In the genomic region with DNA sequence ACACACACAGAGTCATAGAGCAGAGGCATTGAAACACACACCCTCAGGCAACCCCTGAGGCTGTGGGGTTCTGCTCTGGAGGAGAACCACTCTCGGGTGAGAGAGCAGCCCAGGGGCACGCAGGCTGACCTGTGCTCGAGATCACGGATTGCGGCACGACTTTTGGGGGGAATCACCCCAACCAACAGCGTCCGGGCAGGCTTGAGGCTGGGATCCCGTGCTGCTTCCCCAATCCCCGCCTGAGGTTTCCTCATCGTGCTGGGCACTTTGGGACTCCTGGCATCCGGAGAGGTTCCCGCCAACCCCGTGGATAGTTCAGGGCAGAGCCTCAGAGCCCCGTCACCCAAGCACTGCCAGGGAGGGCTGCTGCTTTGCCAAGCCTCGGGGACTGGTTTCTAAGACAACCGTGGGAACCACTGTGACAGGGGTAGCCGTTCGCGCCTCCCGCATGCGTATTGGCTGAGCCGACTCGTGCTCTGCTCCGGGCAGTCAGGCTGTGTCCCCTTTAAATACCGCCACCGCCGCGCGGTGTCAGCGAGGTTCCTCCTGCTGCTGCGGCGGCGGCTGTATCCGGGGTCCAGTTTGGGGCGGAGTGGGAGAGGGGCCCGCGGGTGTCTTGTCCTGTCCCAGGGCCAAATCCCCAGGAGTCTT, we compare ENCODE assay signal across 15 cellular contexts.
DNase-seq lines count a peak whose midpoint lies in the region; ATAC-seq and TF ChIP-seq lines count a peak whose summit lies in the region.
"Had no signal": no experiment of that assay in that cellular context is flagged by ENCODE, and none has a peak within 500 bp of the region (broad histone marks: within the 10 kb centered on the region; RNA-seq: fewer than 3 reads in every experiment).

No MANE protein-coding gene starts in this region.

- H3K4me1 ChIP-seq in heart left ventricle (no peaks in the 10 kb centered on the region), mammary epithelial cell (ENCODE audit: insufficient read depth, low read length) (no peaks in the 10 kb centered on the region)

- intact Hi-C loops in heart left ventricle (cut with DNase I), result no loop called here
- intact Hi-C loops in mammary epithelial cell (cut with micrococcal nuclease), result no loop called here

- dilution Hi-C loops in mammary epithelial cell (cut with HindIII; ENCODE audit: low sequenced_read_pairs), result no loop called here

- H3K4me2 ChIP-seq in mammary epithelial cell (ENCODE audit: insufficient read depth, low read depth, low read length), result no peak overlapping the region

- 72 to 80% (median 76%) methylated on average over 38 of the region's 38 CpGs for WGBS in heart left ventricle, 4 donors
- WGBS in mammary epithelial cell (ENCODE audit: low coverage, missing lambda C conversion rate), result 77% methylated on average over 37 of the region's 38 CpGs

- no peak overlapping the region for H3K4me3 Mint-ChIP-seq in osteocyte (ENCODE audit: unreplicated experiment)
- no peak overlapping the region for H3K4me3 Mint-ChIP-seq in activated T-helper 17 cell treated with anti-CD3 and anti-CD28 coated beads, Interleukin-2, amount 50 U/mL, for 72 hours
- H3K4me3 Mint-ChIP-seq: activated T-cell treated with anti-CD3 and anti-CD28 coated beads, Interleukin-2, amount 50 U/mL, for 4 hours; B cell had no signal

- peak; percentile 86 for DNase-seq in Daoy (ENCODE audit: low read depth)
- peak; percentile 37 for DNase-seq in NB4 (ENCODE audit: low read depth)
- peak in 3 of 5 donors; percentile 29 to 78 (median 32) for DNase-seq in heart left ventricle
- DNase-seq in osteocyte (ENCODE audit: extremely low spot score, unreplicated experiment), result peak; percentile 93
- DNase-seq in brain microvascular endothelial cell, result no peak
- DNase-seq in mammary epithelial cell, result no peak
- DNase-seq: activated T-cell treated with anti-CD3 and anti-CD28 coated beads, Interleukin-2, amount 50 U/mL, for 4 hours; amniotic stem cell; cortex of kidney; DMS79 treated with DMSO at 0.1 percent for 48 hours; NCI-H2029 had no signal

- peaks cover 0 to 4% (median 0%) of the 10 kb centered on the region in 9 donors for H3K27me3 ChIP-seq in heart left ventricle
- H3K27me3 ChIP-seq in brain microvascular endothelial cell (replicated peaks), result no peaks in the 10 kb centered on the region
- no peaks in the 10 kb centered on the region for H3K27me3 ChIP-seq in mammary epithelial cell (ENCODE audit: insufficient read depth, low read length)

- H4K20me1 ChIP-seq in mammary epithelial cell (ENCODE audit: insufficient read depth, low read length), result no peaks in the 10 kb centered on the region

- BruUV-seq in mammary epithelial cell (replicated peaks; lab: Mats Ljungman, UMichigan), result no TSS peak

- CTCF ChIA-PET in mammary epithelial cell (lab: Charles Lee; ENCODE audit: low non-redundant PET), result no interaction called here

- TF ChIP-seq CTCF in NB4 (IDR thresholded peaks at IDR 0.05; ENCODE audit: low read depth, low read length), result no peak
- no peak for TF ChIP-seq CTCF in heart left ventricle (IDR thresholded peaks at IDR 0.05)
- no peak for TF ChIP-seq CTCF in osteocyte (IDR thresholded peaks at IDR 0.05)
- TF ChIP-seq CTCF in brain microvascular endothelial cell (IDR thresholded peaks at IDR 0.05; ENCODE audit: low read depth, low read length, missing control alignments), result no peak
- no peak for TF ChIP-seq CTCF in mammary epithelial cell (conservative IDR thresholded peaks at IDR 0.05 in 1 of 2, IDR thresholded peaks at IDR 0.05 in 1 of 2; ENCODE audit: extremely low read depth in 1 of 2, insufficient read depth in 1 of 2, low read depth in 1 of 2, low read length in 2 of 2)

- no peaks in the 10 kb centered on the region for H3K36me3 ChIP-seq in heart left ventricle
- H3K36me3 ChIP-seq in brain microvascular endothelial cell (replicated peaks), result no peaks in the 10 kb centered on the region
- H3K36me3 ChIP-seq in mammary epithelial cell (ENCODE audit: insufficient read depth, low read length), result no peaks in the 10 kb centered on the region

- in situ Hi-C loops in brain microvascular endothelial cell (cut with HindIII; ENCODE audit: low pct_ligation_motif_present, low sequenced_read_pairs) (no loop called here), mammary epithelial cell (cut with MboI; ENCODE audit: low sequenced_read_pairs in 2 of 2) (no loop called here)

- no peak overlapping the region for H2AFZ ChIP-seq in mammary epithelial cell (ENCODE audit: low read depth, low read length)

- H3K9ac ChIP-seq in mammary epithelial cell (ENCODE audit: insufficient read depth, low read length), result no peak overlapping the region

- H3K27me3 Mint-ChIP-seq in osteocyte (ENCODE audit: unreplicated experiment), result no peaks in the 10 kb centered on the region
- H3K27me3 Mint-ChIP-seq in activated T-helper 17 cell treated with anti-CD3 and anti-CD28 coated beads, Interleukin-2, amount 50 U/mL, for 72 hours, result no peaks in the 10 kb centered on the region
- H3K27me3 Mint-ChIP-seq: B cell had no signal

- H3K9me3 Mint-ChIP-seq in osteocyte (ENCODE audit: unreplicated experiment), result peaks cover 45% of the 10 kb centered on the region
- H3K9me3 Mint-ChIP-seq in activated T-helper 17 cell treated with anti-CD3 and anti-CD28 coated beads, Interleukin-2, amount 50 U/mL, for 72 hours, result peaks cover 18% of the 10 kb centered on the region

- ATAC-seq in heart left ventricle, result peak in 2 of 4 donors; percentile 45 to 57
- no peak for ATAC-seq in HG03045 (IDR thresholded peaks at IDR 0.05; ENCODE audit: unreplicated experiment)
- no peak for ATAC-seq in activated T-helper 17 cell treated with anti-CD3 and anti-CD28 coated beads, Interleukin-2, amount 50 U/mL, for 72 hours (replicated peaks)
- ATAC-seq: activated CD4-positive, CD25-positive, alpha-beta regulatory T cell treated with anti-CD3 and anti-CD28 coated beads, Interleukin-2, amount 50 U/mL, for 24 hours had no signal

- no peak overlapping the region for H3K4me3 ChIP-seq in NB4 (ENCODE audit: low read depth, low read length)
- no peak overlapping the region for H3K4me3 ChIP-seq in heart left ventricle
- H3K4me3 ChIP-seq in brain microvascular endothelial cell (ENCODE audit: low read depth, low read length), result no peak overlapping the region
- no peak overlapping the region for H3K4me3 ChIP-seq in mammary epithelial cell (replicated peaks in 1 of 3; ENCODE audit: insufficient read depth in 1 of 3, low read depth in 2 of 3, low read length in 3 of 3)

- peaks cover 2% of the 10 kb centered on the region for H3K36me3 Mint-ChIP-seq in osteocyte (ENCODE audit: unreplicated experiment)
- H3K36me3 Mint-ChIP-seq in activated T-helper 17 cell treated with anti-CD3 and anti-CD28 coated beads, Interleukin-2, amount 50 U/mL, for 72 hours (ENCODE audit: low read depth), result no peaks in the 10 kb centered on the region

- H3K9me3 ChIP-seq in heart left ventricle (peaks cover 0 to 43% (median 5%) of the 10 kb centered on the region in 12 donors), mammary epithelial cell (replicated peaks; ENCODE audit: insufficient read depth, low read length) (peaks cover 32% of the 10 kb centered on the region)

- TF ChIP-seq POLR2A in NB4 (IDR thresholded peaks at IDR 0.05; ENCODE audit: extremely low read depth, insufficient read length) (no peak), heart left ventricle (IDR thresholded peaks at IDR 0.05) (no peak)

- H3K4me1 Mint-ChIP-seq in osteocyte (ENCODE audit: unreplicated experiment), result no peaks in the 10 kb centered on the region
- no peaks in the 10 kb centered on the region for H3K4me1 Mint-ChIP-seq in activated T-helper 17 cell treated with anti-CD3 and anti-CD28 coated beads, Interleukin-2, amount 50 U/mL, for 72 hours
- H3K4me1 Mint-ChIP-seq: B cell had no signal

- H3K79me2 ChIP-seq in mammary epithelial cell (ENCODE audit: insufficient read depth, low read length), result no peaks in the 10 kb centered on the region

- no peak overlapping the region for H3K27ac Mint-ChIP-seq in osteocyte (ENCODE audit: unreplicated experiment)
- H3K27ac Mint-ChIP-seq in activated T-helper 17 cell treated with anti-CD3 and anti-CD28 coated beads, Interleukin-2, amount 50 U/mL, for 72 hours, result no peak overlapping the region
- H3K27ac Mint-ChIP-seq: B cell had no signal

- H3K27ac ChIP-seq in heart left ventricle (no peak overlapping the region), brain microvascular endothelial cell (no peak overlapping the region), mammary epithelial cell (ENCODE audit: insufficient read depth, low read depth, low read length) (no peak overlapping the region)

Comparison
In these comparisons a context has a peak if more than half of its experiments do, and no peak if none do; other contexts are left out.
1. DNase-seq: peak in Daoy (single experiment), NB4 (single experiment), heart left ventricle (3 of 5) and osteocyte (single experiment); none in brain microvascular endothelial cell (single experiment) and mammary epithelial cell (single experiment).